33 cellular contexts compared by ENCODE assay signal in the genomic region with DNA sequence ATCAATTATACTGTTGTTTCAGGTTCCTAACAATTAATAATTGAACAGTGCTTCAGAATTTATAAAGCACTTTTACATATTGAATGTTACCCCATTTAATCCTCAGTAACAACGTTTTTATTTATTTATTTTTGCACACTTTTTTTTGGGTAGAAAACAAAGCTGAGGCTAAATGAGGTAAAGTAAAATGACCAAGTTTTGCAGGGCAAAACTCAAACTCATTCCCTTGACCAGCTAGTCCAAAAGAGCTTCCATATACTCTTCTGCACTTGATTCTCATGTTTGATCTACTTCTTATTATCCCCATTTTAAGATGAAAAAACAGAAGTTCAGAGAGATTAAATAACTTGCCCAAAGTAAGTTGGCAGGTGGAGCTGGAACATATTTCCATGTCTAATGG.
"Had no signal": no experiment of that assay in that cellular context is flagged by ENCODE, and none has a peak within 500 bp of the region (broad histone marks: within the 10 kb centered on the region; RNA-seq: fewer than 3 reads in every experiment).

No MANE protein-coding gene starts in this region.

- H3K4me1 ChIP-seq: adrenal gland, ascending aorta, body of pancreas, breast epithelium had no signal

- H3K27me3 ChIP-seq: adrenal gland, ascending aorta, body of pancreas, brain microvascular endothelial cell, breast epithelium, cardiac muscle cell had no signal

- H3K27ac ChIP-seq: adrenal gland, ascending aorta, body of pancreas, brain microvascular endothelial cell, breast epithelium, cardiac muscle cell had no signal

- ATAC-seq: activated naive CD4-positive, alpha-beta T cell treated with anti-CD3 and anti-CD28 coated beads, Interleukin-2, amount 50 U/mL, for 72 hours; activated naive CD8-positive, alpha-beta T cell treated with anti-CD3 and anti-CD28 coated beads, Interleukin-2, amount 50 U/mL, for 24 hours; activated T-cell treated with anti-CD3 and anti-CD28 coated beads, Interleukin-2, amount 50 U/mL, for 4 hours; activated T-cell treated with anti-CD3 and anti-CD28 coated beads, Interleukin-2, amount 50 U/mL, for 72 hours; activated T-helper 17 cell treated with anti-CD3 and anti-CD28 coated beads, Interleukin-2, amount 50 U/mL, for 72 hours; body of pancreas had no signal

- H3K36me3 ChIP-seq: adrenal gland, ascending aorta, brain microvascular endothelial cell, breast epithelium, cardiac muscle cell had no signal

- H3K4me3 ChIP-seq: adrenal gland, ascending aorta, body of pancreas, breast epithelium, cardiac muscle cell had no signal

- H3K9me3 ChIP-seq: adrenal gland, ascending aorta, body of pancreas, breast epithelium had no signal

- DNase-seq: activated effector memory CD4-positive, alpha-beta T cell treated with anti-CD3 and anti-CD28 coated beads, Interleukin-2, amount 50 U/mL, for 16 hours; activated effector memory CD4-positive, alpha-beta T cell treated with Interleukin-2 at 50 U/mL for 16 hours; activated gamma-delta T cell; activated gamma-delta T cell treated with Interleukin-2 at 50 U/mL for 16 hours; activated naive CD4-positive, alpha-beta T cell; activated naive CD4-positive, alpha-beta T cell treated with anti-CD3 and anti-CD28 coated beads for 36 hours; activated naive CD4-positive, alpha-beta T cell treated with anti-CD3 and anti-CD28 coated beads, Interleukin-2, amount 10 ng/mL, durations not matched to agents 7 days and 5 days; activated naive CD4-positive, alpha-beta T cell treated with anti-CD3 and anti-CD28 coated beads, Interleukin-2, amount 50 U/mL, for 16 hours; activated naive CD4-positive, alpha-beta T cell treated with Interleukin-2 at 50 U/mL for 16 hours; activated naive CD8-positive, alpha-beta T cell treated with anti-CD3 and anti-CD28 coated beads for 36 hours; activated naive CD8-positive, alpha-beta T cell treated with anti-CD3 and anti-CD28 coated beads, Interleukin-2, amount 10 ng/mL, durations not matched to agents 7 days and 5 days; activated naive CD8-positive, alpha-beta T cell treated with anti-CD3 and anti-CD28 coated beads, Interleukin-2, amount 50 U/mL, for 24 hours; activated T-cell treated with anti-CD3 and anti-CD28 coated beads, Interleukin-2, amount 50 U/mL, for 24 hours; activated T-cell treated with anti-CD3 and anti-CD28 coated beads, Interleukin-2, amount 50 U/mL, for 4 hours; activated T-cell treated with anti-CD3 and anti-CD28 coated beads, Interleukin-2, amount 50 U/mL, for 48 hours; activated T-cell treated with anti-CD3 and anti-CD28 coated beads, Interleukin-2, amount 50 U/mL, for 72 hours; adrenal gland; amniotic stem cell; amygdala; anterior cingulate cortex; aorta; body of pancreas; brain microvascular endothelial cell; caudate nucleus; central memory CD4-positive, alpha-beta T cell; cerebellar nuclear complex had no signal

- FAIRE-seq: astrocyte, bronchial epithelial cell had no signal
